ENCODE assay signal across 10 cellular contexts in genomic region chr18:26480897-26481795, GRCh38.
DNase-seq lines count a peak whose midpoint lies in the region; ATAC-seq and TF ChIP-seq lines count a peak whose summit lies in the region.
"Had no signal": no experiment of that assay in that cellular context is flagged by ENCODE, and none has a peak within 500 bp of the region (broad histone marks: within the 10 kb centered on the region; RNA-seq: fewer than 3 reads in every experiment).

No MANE protein-coding gene starts in this region.

- H3K36me3 Mint-ChIP-seq in activated naive CD4-positive, alpha-beta T cell treated with anti-CD3 and anti-CD28 coated beads, Interleukin-2, amount 10 ng/mL, durations not matched to agents 7 days and 5 days, result no peaks in the 10 kb centered on the region
- no peaks in the 10 kb centered on the region for H3K36me3 Mint-ChIP-seq in activated T-helper 17 cell treated with anti-CD3 and anti-CD28 coated beads, Interleukin-2, amount 50 U/mL, for 72 hours (ENCODE audit: low read depth)

- no peak overlapping the region for H3K4me3 Mint-ChIP-seq in activated naive CD4-positive, alpha-beta T cell treated with anti-CD3 and anti-CD28 coated beads, Interleukin-2, amount 10 ng/mL, durations not matched to agents 7 days and 5 days
- H3K4me3 Mint-ChIP-seq in activated T-helper 17 cell treated with anti-CD3 and anti-CD28 coated beads, Interleukin-2, amount 50 U/mL, for 72 hours, result no peak overlapping the region
- H3K4me3 Mint-ChIP-seq: naive thymus-derived CD8-positive, alpha-beta T cell had no signal

- no peaks in the 10 kb centered on the region for H3K27me3 Mint-ChIP-seq in activated naive CD4-positive, alpha-beta T cell treated with anti-CD3 and anti-CD28 coated beads, Interleukin-2, amount 10 ng/mL, durations not matched to agents 7 days and 5 days
- no peaks in the 10 kb centered on the region for H3K27me3 Mint-ChIP-seq in activated T-helper 17 cell treated with anti-CD3 and anti-CD28 coated beads, Interleukin-2, amount 50 U/mL, for 72 hours
- H3K27me3 Mint-ChIP-seq: naive thymus-derived CD8-positive, alpha-beta T cell had no signal

- intact Hi-C loops in Panc1 (cut with micrococcal nuclease; ENCODE audit: unreplicated experiment), result no loop called here
- intact Hi-C loops in psoas muscle (cut with DNase I), result no loop called here

- WGBS in psoas muscle, 3 donors, result 76 to 86% (median 77%) methylated on average over 8 of the region's 8 CpGs

- H3K4me2 ChIP-seq in skeletal muscle satellite cell (ENCODE audit: low read length), result peak overlapping the region; percentile 73

- H3K9ac ChIP-seq in skeletal muscle satellite cell (ENCODE audit: low read depth, low read length), result peak overlapping the region; percentile 46

- H3K4me1 ChIP-seq in Panc1 (ENCODE audit: control insufficient read depth, insufficient read depth, low read length) (peaks cover 62% of the 10 kb centered on the region), skeletal muscle satellite cell (ENCODE audit: control insufficient read depth, insufficient read depth, low read length) (peaks cover 50% of the 10 kb centered on the region), psoas muscle (no peaks in the 10 kb centered on the region)
- H3K4me1 ChIP-seq: gastroesophageal sphincter had no signal

- H3K27ac Mint-ChIP-seq in activated naive CD4-positive, alpha-beta T cell treated with anti-CD3 and anti-CD28 coated beads, Interleukin-2, amount 10 ng/mL, durations not matched to agents 7 days and 5 days, result no peak overlapping the region
- H3K27ac Mint-ChIP-seq in activated T-helper 17 cell treated with anti-CD3 and anti-CD28 coated beads, Interleukin-2, amount 50 U/mL, for 72 hours, result no peak overlapping the region
- H3K27ac Mint-ChIP-seq: naive thymus-derived CD8-positive, alpha-beta T cell had no signal

- peak overlapping the region; percentile 93 for H3K27ac ChIP-seq in Panc1 (ENCODE audit: low read length)
- H3K27ac ChIP-seq in psoas muscle, result no peak overlapping the region
- H3K27ac ChIP-seq: gastroesophageal sphincter had no signal

- H3K4me3 ChIP-seq in Panc1 (ENCODE audit: low read depth in 2 of 2, low read length in 2 of 2) (peak overlapping the region in 1 of 2 experiments; percentile 25; a peak in 2 of 4 replicates), fibroblast of mammary gland (ENCODE audit: control insufficient read depth, low read depth, low read length) (no peak overlapping the region), skeletal muscle satellite cell (ENCODE audit: low read length) (peak overlapping the region; percentile 39), psoas muscle (no peak overlapping the region)
- H3K4me3 ChIP-seq: gastroesophageal sphincter had no signal

- no peaks in the 10 kb centered on the region for H3K4me1 Mint-ChIP-seq in activated naive CD4-positive, alpha-beta T cell treated with anti-CD3 and anti-CD28 coated beads, Interleukin-2, amount 10 ng/mL, durations not matched to agents 7 days and 5 days
- no peaks in the 10 kb centered on the region for H3K4me1 Mint-ChIP-seq in activated T-helper 17 cell treated with anti-CD3 and anti-CD28 coated beads, Interleukin-2, amount 50 U/mL, for 72 hours
- H3K4me1 Mint-ChIP-seq: naive thymus-derived CD8-positive, alpha-beta T cell had no signal

- in situ Hi-C loops in Panc1 (cut with HindIII; ENCODE audit: low pct_unique_long_range_greater_than_20kb, low sequenced_read_pairs), result no loop called here

- BruUV-seq in Panc1 (replicated peaks; lab: Mats Ljungman, UMichigan), result no TSS peak

- POLR2A ChIA-PET in Panc1 (lab: Charles Lee), result interaction anchor here (1.1 kb wide), 1 partner anchor 11 kb away, joined by 5 read pairs; no protein-coding TSS in a partner anchor

- CTCF ChIA-PET in Panc1 (lab: Charles Lee), result no interaction called here
- CTCF ChIA-PET in activated naive CD4-positive, alpha-beta T cell treated with anti-CD3 and anti-CD28 coated beads, Interleukin-2, amount 10 ng/mL, durations not matched to agents 7 days and 5 days (lab: Charles Lee), result no interaction called here

- DNase-seq in Panc1 (ENCODE audit: low read depth, low spot score), result no peak
- peak; percentile 94 for DNase-seq in fibroblast of mammary gland (ENCODE audit: low read depth)
- no peak for DNase-seq in activated naive CD4-positive, alpha-beta T cell treated with anti-CD3 and anti-CD28 coated beads, Interleukin-2, amount 10 ng/mL, durations not matched to agents 7 days and 5 days
- DNase-seq in activated gamma-delta T cell (lab: John Stamatoyannopoulos, UW), result no peak
- no peak for DNase-seq in psoas muscle
- DNase-seq: naive thymus-derived CD8-positive, alpha-beta T cell had no signal

- no peak for TF ChIP-seq CTCF in Panc1 (IDR thresholded peaks at IDR 0.05)
- TF ChIP-seq CTCF in fibroblast of mammary gland (conservative IDR thresholded peaks at IDR 0.05; ENCODE audit: control insufficient read depth, insufficient read depth, low read depth, low read length), result no peak
- TF ChIP-seq CTCF in psoas muscle (IDR thresholded peaks at IDR 0.05), result no peak

- no peaks in the 10 kb centered on the region for H3K9me3 Mint-ChIP-seq in activated naive CD4-positive, alpha-beta T cell treated with anti-CD3 and anti-CD28 coated beads, Interleukin-2, amount 10 ng/mL, durations not matched to agents 7 days and 5 days
- no peaks in the 10 kb centered on the region for H3K9me3 Mint-ChIP-seq in activated T-helper 17 cell treated with anti-CD3 and anti-CD28 coated beads, Interleukin-2, amount 50 U/mL, for 72 hours

- H3K27me3 ChIP-seq in Panc1 (ENCODE audit: control insufficient read depth, insufficient read depth, low read length), result no peaks in the 10 kb centered on the region
- no peaks in the 10 kb centered on the region for H3K27me3 ChIP-seq in skeletal muscle satellite cell (ENCODE audit: control insufficient read depth, insufficient read depth, low read length)
- H3K27me3 ChIP-seq in psoas muscle (ENCODE audit: insufficient read depth in 3 of 3, low read length in 2 of 3), result no peaks in the 10 kb centered on the region
- H3K27me3 ChIP-seq: gastroesophageal sphincter had no signal

- H3K36me3 ChIP-seq in Panc1 (ENCODE audit: control insufficient read depth, insufficient read depth, low read length) (peaks cover 2% of the 10 kb centered on the region), skeletal muscle satellite cell (ENCODE audit: insufficient read depth, low read length) (no peaks in the 10 kb centered on the region), psoas muscle (ENCODE audit: insufficient read depth in 1 of 2, low read depth in 1 of 2) (peaks cover 0 to 3% of the 10 kb centered on the region in 2 donors)

- H3K9me3 ChIP-seq in Panc1 (ENCODE audit: control insufficient read depth, insufficient read depth, low read depth, low read length), result no peaks in the 10 kb centered on the region
- H3K9me3 ChIP-seq in skeletal muscle satellite cell (replicated peaks; ENCODE audit: low read length), result no peaks in the 10 kb centered on the region
- H3K9me3 ChIP-seq in psoas muscle, result no peaks in the 10 kb centered on the region
- H3K9me3 ChIP-seq: gastroesophageal sphincter had no signal

- ATAC-seq in GM19351 (IDR thresholded peaks at IDR 0.05; ENCODE audit: unreplicated experiment) (peak; percentile 56), Panc1 (peak; percentile 94), psoas muscle (no peak)
- no peak for ATAC-seq in activated T-helper 17 cell treated with anti-CD3 and anti-CD28 coated beads, Interleukin-2, amount 50 U/mL, for 72 hours (replicated peaks)
- ATAC-seq: gastroesophageal sphincter; naive thymus-derived CD8-positive, alpha-beta T cell had no signal

Comparison
In these comparisons a context has a peak if more than half of its experiments do, and no peak if none do; other contexts are left out.
1. ATAC-seq: peak in GM19351 (single experiment) and Panc1 (single experiment); none in activated T-helper 17 cell treated with anti-CD3 and anti-CD28 coated beads, Interleukin-2, amount 50 U/mL, for 72 hours (single experiment) and psoas muscle (0 of 4).